In genomic region chr6:31485063-31485462, GRCh38 we compare ENCODE assay signal across 1 cellular context.
TF ChIP-seq lines count a peak whose summit lies in the region.

No MANE protein-coding gene starts in this region.

TF ChIP-seq in HCT116, 20 proteins besides CTCF, POLR2A, EP300 and RAD21 (continued from another document):
- TF ChIP-seq REST (IDR thresholded peaks at IDR 0.05; ENCODE audit: low read depth) = no peak
